16 cellular contexts compared by ENCODE assay signal in the genomic region with DNA sequence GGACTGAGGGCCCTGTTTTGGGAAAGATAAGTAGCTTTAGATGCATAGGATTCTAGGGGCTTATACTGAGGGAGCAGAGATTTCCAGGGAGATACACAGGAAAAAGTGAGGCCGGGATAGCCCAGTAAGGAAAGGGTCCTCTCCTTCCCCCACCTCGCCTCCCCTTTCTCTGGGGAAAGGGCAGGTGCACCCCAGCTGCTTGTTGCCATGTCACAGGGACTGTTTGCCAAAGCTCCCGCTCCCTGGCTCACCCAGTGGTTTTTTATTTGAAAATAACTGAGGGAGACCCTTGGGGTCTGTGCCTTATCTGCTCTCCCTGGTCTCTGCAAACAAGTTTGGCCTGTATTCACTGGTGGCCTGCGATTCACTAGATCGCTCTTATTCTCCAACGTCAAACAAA. TPM values are rescaled to one million over a fixed set of nuclear protein-coding genes. Genes with fewer than 3 reads are reported as not detected.
DNase-seq lines count a peak whose midpoint lies in the region; ATAC-seq and TF ChIP-seq lines count a peak whose summit lies in the region.
"Had no signal": no experiment of that assay in that cellular context is flagged by ENCODE, and none has a peak within 500 bp of the region (broad histone marks: within the 10 kb centered on the region; RNA-seq: fewer than 3 reads in every experiment).

No MANE protein-coding gene starts in this region.

- H3K4me1 Mint-ChIP-seq in CD4-positive, alpha-beta memory T cell, result peaks cover 60 to 94% (median 79%) of the 10 kb centered on the region in 4 donors
- H3K4me1 Mint-ChIP-seq in naive thymus-derived CD8-positive, alpha-beta T cell, result peaks cover 61 to 96% (median 89%) of the 10 kb centered on the region in 4 donors

- H3K27ac ChIP-seq in CD4-positive, alpha-beta memory T cell (ENCODE audit: low read depth, low read length), result no peak overlapping the region
- peak overlapping the region; percentile 62 for H3K27ac ChIP-seq in VCaP
- H3K27ac ChIP-seq: 22Rv1, GM23248 had no signal

- intact Hi-C loops in CD4-positive, alpha-beta memory T cell (cut with micrococcal nuclease), result no loop called here
- intact Hi-C loops in posterior vena cava (cut with DNase I), result no loop called here

- CTCF ChIA-PET in CD4-positive, alpha-beta memory T cell (lab: Charles Lee; ENCODE audit: partially characterized antibody), result interaction anchor here (0.8 to 2.4 kb wide), 5 partner anchors 9 to 75 kb away, joined by 3 to 14 read pairs (median 4); no protein-coding TSS in a partner anchor

- no peaks in the 10 kb centered on the region for H3K27me3 Mint-ChIP-seq in CD4-positive, alpha-beta memory T cell
- no peaks in the 10 kb centered on the region for H3K27me3 Mint-ChIP-seq in naive thymus-derived CD8-positive, alpha-beta T cell

- H3K4me1 ChIP-seq in CD4-positive, alpha-beta memory T cell (ENCODE audit: insufficient read depth, low read length), result peaks cover 86% of the 10 kb centered on the region

- ATAC-seq in naive thymus-derived CD8-positive, alpha-beta T cell, result no peak
- no peak for ATAC-seq in GM19467 (IDR thresholded peaks at IDR 0.05; ENCODE audit: unreplicated experiment)
- ATAC-seq: HepG2 had no signal

- H3K9me3 ChIP-seq in CD4-positive, alpha-beta memory T cell (ENCODE audit: control insufficient read depth in 1 of 2, low read length in 2 of 2), result no peaks in the 10 kb centered on the region

- peaks cover 0 to 9% of the 10 kb centered on the region in 2 donors for H3K36me3 Mint-ChIP-seq in CD4-positive, alpha-beta memory T cell
- H3K36me3 Mint-ChIP-seq in naive thymus-derived CD8-positive, alpha-beta T cell, result no peaks in the 10 kb centered on the region

- no peak for TF ChIP-seq CTCF in VCaP (conservative IDR thresholded peaks at IDR 0.05)

- POLR2A ChIA-PET in CD4-positive, alpha-beta memory T cell (lab: Charles Lee; ENCODE audit: partially characterized antibody), result interaction anchor here (0.7 to 16.5 kb wide), 3 partner anchors 8 to 105 kb away, joined by 4 to 342 read pairs (median 62); a partner anchor contains a TSS
- POLR2A ChIA-PET in naive thymus-derived CD8-positive, alpha-beta T cell (lab: Charles Lee), result interaction anchor here (1.2 to 8.5 kb wide), 4 partner anchors 9 to 68 kb away, joined by 4 to 119 read pairs (median 38); no protein-coding TSS in a partner anchor

- DNase-seq in NCI-H1092 treated with DMSO at 0.1 percent for 48 hours (lab: John Stamatoyannopoulos, UW) (peak; percentile 18), NCI-H1092 (lab: John Stamatoyannopoulos, UW) (no peak), posterior vena cava (ENCODE audit: low spot score) (no peak), H4 (ENCODE audit: low spot score) (no peak)
- no peak for DNase-seq in CD4-positive, alpha-beta memory T cell
- DNase-seq in naive thymus-derived CD8-positive, alpha-beta T cell, result no peak
- DNase-seq: COR-L47, GM23248, MM.1S, NCI-H1417, NCI-H2029 treated with DMSO at 0.1 percent for 48 hours, NCI-H524 treated with DMSO at 0.1 percent for 48 hours had no signal

- no peak overlapping the region for H3K4me3 ChIP-seq in CD4-positive, alpha-beta memory T cell (ENCODE audit: low read length in 2 of 2)
- H3K4me3 ChIP-seq: GM23248 had no signal

- H3K27me3 ChIP-seq in CD4-positive, alpha-beta memory T cell (ENCODE audit: insufficient read depth, low read length), result no peaks in the 10 kb centered on the region

- H3K36me3 ChIP-seq in CD4-positive, alpha-beta memory T cell (ENCODE audit: insufficient read depth, low read length), result no peaks in the 10 kb centered on the region

- H3K4me3 Mint-ChIP-seq in CD4-positive, alpha-beta memory T cell, result peak overlapping the region in 1 of 8 donors; percentile 14
- peak overlapping the region in 3 of 10 donors; percentile 33 to 79 (median 79) for H3K4me3 Mint-ChIP-seq in naive thymus-derived CD8-positive, alpha-beta T cell

- peaks cover 0 to 2% (median 0%) of the 10 kb centered on the region in 8 donors for H3K9me3 Mint-ChIP-seq in CD4-positive, alpha-beta memory T cell
- no peaks in the 10 kb centered on the region for H3K9me3 Mint-ChIP-seq in naive thymus-derived CD8-positive, alpha-beta T cell

- peak overlapping the region in 6 of 7 donors; percentile 71 to 95 (median 90) for H3K27ac Mint-ChIP-seq in CD4-positive, alpha-beta memory T cell
- peak overlapping the region; percentile 72 to 98 (median 94) for H3K27ac Mint-ChIP-seq in naive thymus-derived CD8-positive, alpha-beta T cell

RNA-seq across cellular contexts. Expression of a gene that starts 51.2 kb away (rescaled TPM):
- 10 to 100 TPM; 17.5 to 18.4 TPM for total RNA-seq in CD4-positive, alpha-beta memory T cell
- polyA plus RNA-seq in CD4-positive, alpha-beta memory T cell, result 10 to 100 TPM in 1 of 2 donors, 1 to 10 TPM in 1; 3.4 to 23.2 TPM
- 10 to 100 TPM; 27.8 to 29.5 TPM for total RNA-seq in naive thymus-derived CD8-positive, alpha-beta T cell
- 10 to 100 TPM; 17.9 to 33.4 (median 26.1) TPM for polyA plus RNA-seq in naive thymus-derived CD8-positive, alpha-beta T cell
- 10 to 100 TPM; 66.2 to 71.4 TPM for total RNA-seq in posterior vena cava
- 36.4 and 37.1 TPM in 2 replicates for total RNA-seq in H4 (2014; rRNA removed; shearing (Covaris generic))
